In genomic region chr14:89575386-89576061, GRCh38 we compare ENCODE assay signal across 1 cellular context.
TF ChIP-seq lines count a peak whose summit lies in the region.

No MANE protein-coding gene starts in this region.

TF ChIP-seq in GM23338, 12 proteins besides CTCF, POLR2A, EP300 and RAD21 (continued from another document):
- TF ChIP-seq ZNF462 (CRISPR knock-in tag; IDR thresholded peaks at IDR 0.05) (no peak), ETS1 (IDR thresholded peaks at IDR 0.05) (no peak)
